ENCODE assay signal across 20 cellular contexts in genomic region chr12:1439687-1440086, GRCh38.
"Had no signal": no experiment of that assay in that cellular context is flagged by ENCODE, and none has a peak within 500 bp of the region (broad histone marks: within the 10 kb centered on the region; RNA-seq: fewer than 3 reads in every experiment).

No MANE protein-coding gene starts in this region.

- ATAC-seq: effector memory CD8-positive, alpha-beta T cell; gastroesophageal sphincter; left cardiac atrium; lower lobe of right lung; natural killer cell had no signal

- H3K27me3 ChIP-seq: esophagus squamous epithelium, gastroesophageal sphincter, neural progenitor cell, ovary, right atrium auricular region, uterus had no signal

- H3K4me1 ChIP-seq: neural progenitor cell, uterus had no signal

- DNase-seq: effector memory CD8-positive, alpha-beta T cell; esophagus squamous epithelium; foreskin fibroblast; glutamatergic neuron; immature natural killer cell; kidney; left cardiac atrium; left ventricle myocardium inferior; lower lobe of right lung; natural killer cell; nucleus accumbens; ovary; small intestine; stimulated activated CD4-positive, alpha-beta T cell treated with anti-CD3 and anti-CD28 coated beads, Interleukin-12 subunit alpha, Interleukin-12 subunit beta, amount 100 ng/mL, for 4 hours; stimulated activated naive CD4-positive, alpha-beta T cell treated with Interleukin-2 at 50 U/mL for 16 hours; uterus had no signal

- H3K9me3 ChIP-seq: esophagus squamous epithelium, gastroesophageal sphincter, left ventricle myocardium inferior, lower lobe of right lung, ovary, right atrium auricular region, uterus had no signal

- H3K36me3 ChIP-seq: gastroesophageal sphincter, left ventricle myocardium inferior, lower lobe of right lung, neural progenitor cell, ovary, right atrium auricular region, uterus had no signal

- H3K4me3 ChIP-seq: esophagus squamous epithelium, gastroesophageal sphincter, left ventricle myocardium inferior, lower lobe of right lung, neural progenitor cell, ovary, right atrium auricular region, uterus had no signal

- H3K27ac ChIP-seq: epithelial cell of prostate, esophagus squamous epithelium, gastroesophageal sphincter, left ventricle myocardium inferior, lower lobe of right lung, neural progenitor cell, ovary, right atrium auricular region, uterus had no signal
